16 cellular contexts compared by ENCODE assay signal in the genomic region with DNA sequence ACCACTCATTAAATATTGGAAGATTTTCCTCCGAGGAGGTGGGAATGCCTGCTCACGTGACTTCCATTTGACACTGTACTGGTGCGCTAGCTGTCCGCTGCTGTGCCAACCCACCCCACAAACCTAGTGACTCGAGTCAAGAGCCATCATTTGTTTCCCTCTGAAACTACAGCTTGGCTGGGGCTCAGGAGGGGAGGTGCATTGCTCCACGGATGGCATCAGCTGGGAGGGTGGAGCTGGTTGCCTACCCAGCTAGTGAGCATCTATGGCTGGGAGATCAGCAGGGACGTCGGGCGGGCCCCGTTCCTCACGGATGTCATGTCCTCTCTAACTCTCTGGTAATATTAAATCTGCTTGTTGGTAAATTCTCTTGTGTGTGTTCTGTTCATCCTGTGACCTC. TPM values are rescaled to one million over a fixed set of nuclear protein-coding genes. Genes with fewer than 3 reads are reported as not detected.
A peak's percentile ranks its signal among the peaks of the same experiment; 100 is the strongest.
DNase-seq lines count a peak whose midpoint lies in the region; ATAC-seq and TF ChIP-seq lines count a peak whose summit lies in the region.
"Had no signal": no experiment of that assay in that cellular context is flagged by ENCODE, and none has a peak within 500 bp of the region (broad histone marks: within the 10 kb centered on the region; RNA-seq: fewer than 3 reads in every experiment).

No MANE protein-coding gene starts in this region.

- H3K4me1 ChIP-seq in right atrium auricular region, result no peaks in the 10 kb centered on the region
- H3K4me1 ChIP-seq in osteoblast (ENCODE audit: insufficient read depth, low read length), result no peaks in the 10 kb centered on the region
- H3K4me1 ChIP-seq: BLaER1 had no signal

- H3K27me3 ChIP-seq in right atrium auricular region, result no peaks in the 10 kb centered on the region
- no peaks in the 10 kb centered on the region for H3K27me3 ChIP-seq in H7 (ENCODE audit: control insufficient read depth, insufficient read depth, low read length)
- H3K27me3 ChIP-seq in osteoblast (ENCODE audit: insufficient read depth, low read length), result peaks cover 30% of the 10 kb centered on the region
- H3K27me3 ChIP-seq: BLaER1 had no signal

- H3K36me3 ChIP-seq in right atrium auricular region, result no peaks in the 10 kb centered on the region
- H3K36me3 ChIP-seq in H7 (replicated peaks; ENCODE audit: control insufficient read depth, insufficient read depth, low read length), result no peaks in the 10 kb centered on the region
- no peaks in the 10 kb centered on the region for H3K36me3 ChIP-seq in osteoblast (ENCODE audit: insufficient read depth, low read length)
- H3K36me3 ChIP-seq: BLaER1 had no signal

- H3K4me1 Mint-ChIP-seq in glutamatergic neuron (ENCODE audit: low read depth, unreplicated experiment), result no peaks in the 10 kb centered on the region
- H3K4me1 Mint-ChIP-seq: CD8-positive, alpha-beta memory T cell had no signal

- H3K9me3 Mint-ChIP-seq in glutamatergic neuron (ENCODE audit: unreplicated experiment), result peaks cover 7% of the 10 kb centered on the region

- no peaks in the 10 kb centered on the region for H3K79me2 ChIP-seq in osteoblast (ENCODE audit: insufficient read depth, low read length)

- H4K20me1 ChIP-seq in osteoblast (ENCODE audit: insufficient read depth, low read length), result no peaks in the 10 kb centered on the region
- H4K20me1 ChIP-seq: BLaER1 had no signal

- DNase-seq in Right ventricle myocardium inferior (ENCODE audit: missing footprints) (peak; percentile 11), right atrium auricular region (ENCODE audit: low spot score) (no peak), H7 (peak; percentile 26), glutamatergic neuron (peak; percentile 4), osteoblast (ENCODE audit: insufficient read length, low spot score, missing footprints) (peak; percentile 6), T-helper 1 cell (no peak)
- DNase-seq in activated T-cell treated with anti-CD3 and anti-CD28 coated beads, Interleukin-2, amount 50 U/mL, for 1 hour, result no peak
- DNase-seq: 8988T; AML-193; Caco-2; CD8-positive, alpha-beta memory T cell; DMS53; GF-D8 had no signal

- no peaks in the 10 kb centered on the region for H3K36me3 Mint-ChIP-seq in glutamatergic neuron (ENCODE audit: unreplicated experiment)
- H3K36me3 Mint-ChIP-seq: CD8-positive, alpha-beta memory T cell had no signal

- no peak for TF ChIP-seq CTCF in right atrium auricular region (IDR thresholded peaks at IDR 0.05)
- TF ChIP-seq CTCF in glutamatergic neuron (IDR thresholded peaks at IDR 0.05; ENCODE audit: partially characterized antibody, unreplicated experiment), result no peak
- no peak for TF ChIP-seq CTCF in osteoblast (IDR thresholded peaks at IDR 0.05; ENCODE audit: extremely low read depth, low read depth, low read length)

- no peak overlapping the region for H3K4me3 Mint-ChIP-seq in glutamatergic neuron (ENCODE audit: unreplicated experiment)
- H3K4me3 Mint-ChIP-seq: CD8-positive, alpha-beta memory T cell had no signal

- ATAC-seq in Right ventricle myocardium inferior, result no peak
- ATAC-seq: HCT116 had no signal

- H2AFZ ChIP-seq in osteoblast (ENCODE audit: low read length), result no peak overlapping the region

- no peak overlapping the region for H3K27ac Mint-ChIP-seq in glutamatergic neuron (ENCODE audit: unreplicated experiment)
- H3K27ac Mint-ChIP-seq: CD8-positive, alpha-beta memory T cell had no signal

- H3K9me3 ChIP-seq in right atrium auricular region (no peaks in the 10 kb centered on the region), osteoblast (ENCODE audit: low read depth, low read length) (no peaks in the 10 kb centered on the region)

- peaks cover 1% of the 10 kb centered on the region for H3K27me3 Mint-ChIP-seq in glutamatergic neuron (ENCODE audit: unreplicated experiment)

- no peak overlapping the region for H3K4me3 ChIP-seq in right atrium auricular region
- H3K4me3 ChIP-seq in H7 (ENCODE audit: insufficient read depth, low read depth, low read length), result no peak overlapping the region
- no peak overlapping the region for H3K4me3 ChIP-seq in osteoblast (ENCODE audit: insufficient read depth, low read length)
- H3K4me3 ChIP-seq: BLaER1 had no signal

- H3K27ac ChIP-seq in right atrium auricular region (no peak overlapping the region), osteoblast (ENCODE audit: low read depth, low read length) (no peak overlapping the region)
- H3K27ac ChIP-seq: BLaER1 had no signal

- intact Hi-C loops in Right ventricle myocardium inferior (cut with DNase I), result no loop called here

- H3K4me2 ChIP-seq in osteoblast (ENCODE audit: insufficient read depth, low read length), result no peak overlapping the region
- H3K4me2 ChIP-seq: BLaER1 had no signal

RNA-seq across cellular contexts. Expression of gene FOXL3, which starts 9.5 kb away (rescaled TPM):
- total RNA-seq in Right ventricle myocardium inferior (not detected), right atrium auricular region (not detected), glutamatergic neuron (ENCODE audit: unreplicated experiment) (not detected), osteoblast (not detected in 2 replicates)
- total RNA-seq in H7 (2014; rRNA removed; shearing (Covaris generic)), result not detected in 2 replicates
- total RNA-seq: Caco-2; CD8-positive, alpha-beta memory T cell; H4 had no signal

Comparison
In these comparisons a context has a peak if more than half of its experiments do, and no peak if none do; other contexts are left out.
1. DNase-seq: peak in Right ventricle myocardium inferior (single experiment), H7 (single experiment), glutamatergic neuron (single experiment) and osteoblast (single experiment); none in right atrium auricular region (single experiment), activated T-cell treated with anti-CD3 and anti-CD28 coated beads, Interleukin-2, amount 50 U/mL, for 1 hour (single experiment) and T-helper 1 cell (0 of 5).